ENCODE assay signal across 22 cellular contexts in genomic region chr4:145602129-145602760, GRCh38.
"Had no signal": no experiment of that assay in that cellular context is flagged by ENCODE, and none has a peak within 500 bp of the region (broad histone marks: within the 10 kb centered on the region; RNA-seq: fewer than 3 reads in every experiment).

No MANE protein-coding gene starts in this region.

- H3K4me3 ChIP-seq: MG63, PC-9, Peyer's patch, SJCRH30 had no signal

- H2AFZ ChIP-seq: PC-9 had no signal

- DNase-seq: Karpas-422, KG1, MG63, NCI-H1092 treated with DMSO at 0.1 percent for 48 hours, NCI-H1436, NCI-H187, NCI-H2029, NCI-H2081 treated with DMSO at 0.1 percent for 48 hours, NCI-H2171, NCI-H226, NCI-H446, NCI-H510A, NCI-H524 treated with DMSO at 0.1 percent for 48 hours, NCI-H69, NCI-H774, PC-9, Peyer's patch, SHP77 treated with DMSO at 0.1 percent for 48 hours, SJCRH30 had no signal

- H3K4me2 ChIP-seq: PC-9 had no signal

- H3K9me3 ChIP-seq: MG63, Peyer's patch, SJCRH30 had no signal

- H3K27me3 ChIP-seq: MG63, Peyer's patch, SJCRH30 had no signal

- H3K4me1 ChIP-seq: Peyer's patch, SJCRH30 had no signal

- ATAC-seq: Right ventricle myocardium inferior, SK-N-SH treated with all-trans-retinoic acid at 6 μM for 48 hours had no signal

- H3K36me3 ChIP-seq: MG63, Peyer's patch, SJCRH30 had no signal

- H3K27ac ChIP-seq: HL-60, PC-9, Peyer's patch, SJCRH30 had no signal
